1 cellular context compared by ENCODE assay signal in the genomic region with DNA sequence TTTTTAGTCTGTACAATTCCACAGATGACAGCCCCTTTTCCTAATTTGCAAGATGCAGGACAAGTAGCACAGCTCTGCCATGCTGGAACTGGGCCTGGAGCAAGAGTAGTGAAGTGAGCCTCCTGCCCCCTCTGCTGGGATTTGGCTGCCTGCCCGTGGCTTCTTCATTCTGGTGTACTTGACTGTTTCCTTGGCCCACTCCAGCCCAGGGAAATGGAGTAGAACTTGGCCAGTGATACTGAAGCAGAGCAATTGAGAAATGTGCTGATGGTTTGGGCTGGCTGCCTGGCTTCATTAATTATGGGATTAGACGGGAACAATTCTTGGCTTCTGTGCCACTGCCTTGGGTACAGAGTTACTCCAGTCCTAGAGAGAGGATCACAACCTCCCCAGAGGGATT.
TF ChIP-seq lines count a peak whose summit lies in the region.

No MANE protein-coding gene starts in this region.

TF ChIP-seq in A549, 52 proteins besides CTCF, POLR2A, EP300 and RAD21 (continued from another document):
- TF ChIP-seq CHD4 (IDR thresholded peaks at IDR 0.05; ENCODE audit: borderline replicate concordance), result no peak
